ENCODE assay signal across 16 cellular contexts in genomic region chr16:12099451-12100123, GRCh38.
DNase-seq lines count a peak whose midpoint lies in the region; TF ChIP-seq lines count a peak whose summit lies in the region.
"Had no signal": no experiment of that assay in that cellular context is flagged by ENCODE, and none has a peak within 500 bp of the region (broad histone marks: within the 10 kb centered on the region; RNA-seq: fewer than 3 reads in every experiment).

No MANE protein-coding gene starts in this region.

- H3K4me1 ChIP-seq in OCI-LY1 (ENCODE audit: insufficient read depth, low read length, severe bottlenecking) (peaks cover 49% of the 10 kb centered on the region), neuronal stem cell (ENCODE audit: control insufficient read depth in 2 of 2, insufficient read depth in 1 of 2, low read depth in 1 of 2, low read length in 2 of 2) (peaks cover 30 to 34% of the 10 kb centered on the region in 2 donors)

- peak overlapping the region; percentile 62 for H3K18ac ChIP-seq in neuronal stem cell (ENCODE audit: low read length)

- H3K9me3 ChIP-seq in OCI-LY1 (ENCODE audit: low read length) (no peaks in the 10 kb centered on the region), neuronal stem cell (replicated peaks in 1 of 2; ENCODE audit: control insufficient read depth in 2 of 2, insufficient read depth in 1 of 2, low read depth in 1 of 2, low read length in 2 of 2) (no peaks in the 10 kb centered on the region)
- H3K9me3 ChIP-seq: Peyer's patch had no signal

- H3K4me3 ChIP-seq in OCI-LY1 (ENCODE audit: low read depth, low read length, poor library complexity, severe bottlenecking) (no peak overlapping the region), neuronal stem cell (ENCODE audit: low read length in 2 of 2) (no peak overlapping the region)
- H3K4me3 ChIP-seq: GM23338, Peyer's patch had no signal

- no peaks in the 10 kb centered on the region for H4K20me1 ChIP-seq in OCI-LY1 (ENCODE audit: insufficient read depth, low read length)

- H2BK12ac ChIP-seq in neuronal stem cell (ENCODE audit: low read length): no peak overlapping the region

- peak overlapping the region; percentile 85 for H4K91ac ChIP-seq in neuronal stem cell (ENCODE audit: low read depth, low read length, poor library complexity)

- no peak overlapping the region for H2BK120ac ChIP-seq in neuronal stem cell (ENCODE audit: low read depth, low read length)

- no peak for TF ChIP-seq CTCF in OCI-LY1 (IDR thresholded peaks at IDR 0.05; ENCODE audit: low read length)

- H3K79me2 ChIP-seq in OCI-LY1 (ENCODE audit: insufficient read depth, low read length): no peaks in the 10 kb centered on the region

- H3K36me3 ChIP-seq in OCI-LY1 (ENCODE audit: insufficient read depth, low read length) (peaks cover 8% of the 10 kb centered on the region; the same call in 1 of the 2 replicates), neuronal stem cell (replicated peaks in 1 of 2; ENCODE audit: control insufficient read depth in 2 of 2, insufficient read depth in 2 of 2, low read length in 2 of 2) (no peaks in the 10 kb centered on the region)
- H3K36me3 ChIP-seq: Peyer's patch had no signal

- H3K4ac ChIP-seq in neuronal stem cell (ENCODE audit: low read length): no peak overlapping the region

- no peak overlapping the region for H3K4me2 ChIP-seq in OCI-LY1 (ENCODE audit: low read length)
- H3K4me2 ChIP-seq in neuronal stem cell (ENCODE audit: insufficient read depth, low read length, poor library complexity, severe bottlenecking): no peak overlapping the region
- H3K4me2 ChIP-seq: GM23338 had no signal

- no peaks in the 10 kb centered on the region for H3F3A ChIP-seq in OCI-LY1 (ENCODE audit: insufficient read depth, low read length)

- H2AK5ac ChIP-seq in neuronal stem cell (ENCODE audit: low read depth, low read length): peak overlapping the region; percentile 49

- peak overlapping the region; percentile 16 for H2BK15ac ChIP-seq in neuronal stem cell (ENCODE audit: low read length)

- H3K9me2 ChIP-seq in OCI-LY1 (ENCODE audit: low read depth, low read length): no peaks in the 10 kb centered on the region

- peak overlapping the region; percentile 60; the same call in 1 of the 2 replicates for H3K9ac ChIP-seq in OCI-LY1 (ENCODE audit: low read length)
- peak overlapping the region; percentile 46 for H3K9ac ChIP-seq in neuronal stem cell (ENCODE audit: low read depth, low read length, poor library complexity)

- H3K27ac ChIP-seq in OCI-LY1 (ENCODE audit: low read depth, low read length, poor library complexity, severe bottlenecking) (peak overlapping the region; percentile 95), neuronal stem cell (replicated peaks; ENCODE audit: low read length) (no peak overlapping the region), caudate nucleus (ENCODE audit: low read depth, low read length) (no peak overlapping the region)
- H3K27ac ChIP-seq: 22Rv1, Peyer's patch had no signal

- no peak overlapping the region for H3K23ac ChIP-seq in neuronal stem cell (ENCODE audit: low read depth, low read length, poor library complexity)

- H4K8ac ChIP-seq in neuronal stem cell (ENCODE audit: low read depth, low read length): no peak overlapping the region

- DNase-seq in NCI-H146 (lab: John Stamatoyannopoulos, UW) (peak; percentile 19), NCI-H146 treated with DMSO at 0.1 percent for 48 hours (lab: John Stamatoyannopoulos, UW; ENCODE audit: unreplicated experiment) (no peak), NCI-H524 (lab: John Stamatoyannopoulos, UW) (peak; percentile 72 to 83), neuronal stem cell (ENCODE audit: low spot score) (no peak), foreskin melanocyte (no peak), caudate nucleus (lab: John Stamatoyannopoulos, UW) (no peak), NCI-H1436 treated with DMSO at 0.1 percent for 48 hours (lab: John Stamatoyannopoulos, UW) (no peak)
- DNase-seq: AML-193, GF-D8, NCI-H1105, NCI-H187 treated with DMSO at 0.1 percent for 48 hours, NCI-H446, Peyer's patch had no signal

- H3K14ac ChIP-seq in neuronal stem cell (ENCODE audit: low read length): no peak overlapping the region

- no peak overlapping the region for H2BK5ac ChIP-seq in neuronal stem cell (ENCODE audit: low read length)

- H3K27me3 ChIP-seq in OCI-LY1 (ENCODE audit: insufficient read depth, low read length): no peaks in the 10 kb centered on the region
- H3K27me3 ChIP-seq in neuronal stem cell (ENCODE audit: control insufficient read depth in 3 of 3, insufficient read depth in 3 of 3, low read depth in 1 of 3, low read length in 3 of 3): no peaks in the 10 kb centered on the region
- H3K27me3 ChIP-seq: Peyer's patch had no signal

- H2AFZ ChIP-seq in OCI-LY1 (ENCODE audit: low read length) (no peak overlapping the region), neuronal stem cell (ENCODE audit: low read length) (no peak overlapping the region)
- H2AFZ ChIP-seq: GM23338 had no signal

- no CpG with 5 or more reads among the region's 13 CpGs for WGBS in neuronal stem cell (ENCODE audit: extremely low coverage in 2 of 2, insufficient read length in 2 of 2, insufficient replicate concordance in 1 of 2), 2 donors

- H3K79me1 ChIP-seq in neuronal stem cell (ENCODE audit: low read depth, low read length): no peaks in the 10 kb centered on the region

Comparison
In these comparisons a context has a peak if more than half of its experiments do, and no peak if none do; other contexts are left out.
1. DNase-seq: peak in NCI-H146 (single experiment) and NCI-H524 (2 of 2); none in NCI-H146 treated with DMSO at 0.1 percent for 48 hours (single experiment), neuronal stem cell (single experiment), foreskin melanocyte (single experiment), caudate nucleus (0 of 61) and NCI-H1436 treated with DMSO at 0.1 percent for 48 hours (single experiment).